ENCODE assay signal across 8 cellular contexts in the genomic region with DNA sequence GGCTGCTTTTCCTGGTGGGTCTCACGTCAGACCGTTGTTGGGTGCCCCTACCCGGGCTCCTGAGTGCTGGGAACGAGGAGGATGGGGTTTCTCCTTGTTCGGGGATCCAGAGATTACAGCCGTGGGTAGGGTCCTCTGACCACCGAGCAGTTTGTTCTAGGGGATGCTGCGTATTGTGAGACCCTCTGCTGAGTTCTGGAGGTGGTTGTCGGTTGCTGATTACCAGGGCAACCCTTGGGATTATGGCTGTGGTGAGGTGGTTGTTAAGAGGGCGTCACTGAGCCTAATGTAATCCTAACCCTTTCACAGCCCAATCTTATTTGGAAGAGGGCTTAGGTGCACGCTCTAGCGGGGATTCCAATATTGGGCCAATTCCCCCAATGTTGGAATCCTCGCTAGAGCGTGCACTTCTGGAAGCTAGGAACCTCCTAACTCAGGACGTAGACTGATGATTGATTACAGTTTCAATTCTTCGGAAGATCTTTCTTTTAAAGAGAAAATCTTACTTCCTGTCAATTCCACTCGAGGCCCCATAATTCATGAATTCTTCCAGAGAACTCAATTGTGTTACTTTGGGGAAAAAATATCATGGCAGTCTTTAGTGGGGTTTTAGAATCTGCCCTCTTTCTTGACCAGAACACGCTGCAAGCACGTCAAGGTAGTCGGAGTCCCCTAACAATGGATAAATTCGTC. TPM values are rescaled to one million over a fixed set of nuclear protein-coding genes. Genes with fewer than 3 reads are reported as not detected.
DNase-seq lines count a peak whose midpoint lies in the region; ATAC-seq and TF ChIP-seq lines count a peak whose summit lies in the region.

No MANE protein-coding gene starts in this region.

- H3K27ac ChIP-seq in PC-3 (ENCODE audit: low read length) = no peak overlapping the region
- H3K27ac ChIP-seq in foreskin keratinocyte = peak overlapping the region; percentile 79
- H3K27ac ChIP-seq in skin epidermis = peak overlapping the region; percentile 58 to 99 (median 95)

- in situ Hi-C loops in ACHN (cut with HindIII; ENCODE audit: low pct_ligation_motif_present, low pct_unique_long_range_greater_than_20kb, low sequenced_read_pairs) = no loop called here

- ATAC-seq in PC-3 = 0 out of 2 replicates have a peak, but pooled peaks have one; percentile 2
- ATAC-seq in foreskin keratinocyte = peak; percentile 7
- ATAC-seq in GM19455 (IDR thresholded peaks at IDR 0.05; ENCODE audit: unreplicated experiment) = no peak
- ATAC-seq in GM21786 (IDR thresholded peaks at IDR 0.05; ENCODE audit: unreplicated experiment) = no peak

- H3K4me1 ChIP-seq in PC-3 (ENCODE audit: insufficient read depth, low read length) (peaks cover 18% of the 10 kb centered on the region), foreskin keratinocyte (peaks cover 8% of the 10 kb centered on the region)

- no peaks in the 10 kb centered on the region for H3K27me3 ChIP-seq in PC-3 (ENCODE audit: low read length)
- H3K27me3 ChIP-seq in foreskin keratinocyte = no peaks in the 10 kb centered on the region

- DNase-seq in activated T-cell treated with anti-CD3 and anti-CD28 coated beads for 24 hours (ENCODE audit: low read depth) (peak; percentile 7), activated T-cell treated with anti-CD3 and anti-CD28 coated beads for 4 hours (no peak), PC-3 (peak; percentile 18), foreskin keratinocyte (peak; percentile 1 to 8), ACHN (no peak)

- peak overlapping the region; percentile 91 for H3K4me2 ChIP-seq in PC-3 (ENCODE audit: low read length)

- H3K79me2 ChIP-seq in PC-3 (ENCODE audit: low read length) = peaks cover 38% of the 10 kb centered on the region

- H3K9ac ChIP-seq in PC-3 (ENCODE audit: low read length) = peak overlapping the region; percentile 79

- no peaks in the 10 kb centered on the region for H4K20me1 ChIP-seq in PC-3 (ENCODE audit: low read length)

- CTCF ChIA-PET in PC-3 (lab: Charles Lee) = no interaction called here

- TSS peak; percentile 68 for BruUV-seq in PC-3 (replicated peaks; lab: Mats Ljungman, UMichigan)

- H3F3A ChIP-seq in PC-3 (ENCODE audit: low read length, unreplicated experiment) = no peaks in the 10 kb centered on the region

- POLR2A ChIA-PET in PC-3 (lab: Charles Lee; ENCODE audit: unreplicated experiment) = no interaction called here

- H3K9me2 ChIP-seq in PC-3 (replicated peaks; ENCODE audit: low read length) = no peaks in the 10 kb centered on the region

- H3K4me3 ChIP-seq in PC-3 (ENCODE audit: low read length) = peak overlapping the region; percentile 93
- H3K4me3 ChIP-seq in skin epidermis = peak overlapping the region; percentile 67 to 99 (median 93)

- H3K36me3 ChIP-seq in PC-3 (ENCODE audit: low read depth, low read length) = no peaks in the 10 kb centered on the region

- intact Hi-C loops in PC-3 (cut with micrococcal nuclease) = loop anchor here (2.0 to 10.0 kb wide), 4 partner anchors 37 to 189 kb away; a partner anchor contains a TSS

- TF ChIP-seq CTCF in PC-3 (conservative IDR thresholded peaks at IDR 0.05; ENCODE audit: low read depth, low read length) (no peak), foreskin keratinocyte (conservative IDR thresholded peaks at IDR 0.05) (peak; percentile 1)

- peak overlapping the region; percentile 94 for H2AFZ ChIP-seq in PC-3 (ENCODE audit: low read length)

- H3K9me3 ChIP-seq in PC-3 (ENCODE audit: low read length) = no peaks in the 10 kb centered on the region

RNA-seq across cellular contexts. Expression of a gene that starts 0.5 kb away (rescaled TPM):
- total RNA-seq in PC-3 (2014; rRNA removed) (4.2 and 7.7 TPM in 2 replicates), foreskin keratinocyte (3.4 and 3.8 TPM in 2 replicates)
- polyA plus RNA-seq in foreskin keratinocyte = 2.1 and 2.9 TPM in 2 replicates

RNA-seq across cellular contexts. Expression of a gene that starts 0.9 kb away (rescaled TPM):
- total RNA-seq in PC-3 (2014; rRNA removed) (71.5 and 133 TPM in 2 replicates), foreskin keratinocyte (120 and 137 TPM in 2 replicates)
- 100 and 111 TPM in 2 replicates for polyA plus RNA-seq in foreskin keratinocyte

RNA-seq across cellular contexts. Expression of a gene that starts 35.9 kb away (rescaled TPM):
- total RNA-seq in PC-3 (2014; rRNA removed) (not detected in 2 replicates), foreskin keratinocyte (not detected in 2 replicates)
- not detected in 2 replicates for polyA plus RNA-seq in foreskin keratinocyte

Comparison
In these comparisons a context has a peak if more than half of its experiments do, and no peak if none do; other contexts are left out.
1. DNase-seq: peak in activated T-cell treated with anti-CD3 and anti-CD28 coated beads for 24 hours (single experiment), PC-3 (single experiment) and foreskin keratinocyte (2 of 2); none in activated T-cell treated with anti-CD3 and anti-CD28 coated beads for 4 hours (single experiment) and ACHN (single experiment).
2. ATAC-seq: peak in PC-3 (single experiment) and foreskin keratinocyte (single experiment); none in GM19455 (single experiment) and GM21786 (single experiment).